ENCODE assay signal across 25 cellular contexts in genomic region chr1:210416049-210416448, GRCh38.
DNase-seq lines count a peak whose midpoint lies in the region; TF ChIP-seq lines count a peak whose summit lies in the region.
"Had no signal": no experiment of that assay in that cellular context is flagged by ENCODE, and none has a peak within 500 bp of the region (broad histone marks: within the 10 kb centered on the region; RNA-seq: fewer than 3 reads in every experiment).

No MANE protein-coding gene starts in this region.

- no peak overlapping the region for H3K14ac ChIP-seq in trophoblast cell (ENCODE audit: low read length)

- WGBS in endodermal cell (ENCODE audit: insufficient coverage in 1 of 2, insufficient read length in 1 of 2), 2 experiments, result 59 to 72% methylated on average over 4 to 6 of the region's 6 CpGs
- no CpG with 5 or more reads among the region's 6 CpGs for WGBS in trophoblast cell (ENCODE audit: extremely low coverage, insufficient coverage, insufficient read length)

- H3K27me3 Mint-ChIP-seq in endodermal cell (ENCODE audit: insufficient read depth) (no peaks in the 10 kb centered on the region), neural progenitor cell (ENCODE audit: insufficient read depth, low read depth) (no peaks in the 10 kb centered on the region)
- H3K27me3 Mint-ChIP-seq: naive thymus-derived CD8-positive, alpha-beta T cell; stimulated activated memory B cell treated with anti-CD40 and anti-IgM and Interleukin-4, amounts not matched to agents 10 μg/mL and 1 μg/mL and 100 μg/mL, for 72 hours had no signal

- H3K79me2 ChIP-seq in neural progenitor cell (ENCODE audit: low read depth), result no peaks in the 10 kb centered on the region
- no peaks in the 10 kb centered on the region for H3K79me2 ChIP-seq in trophoblast cell (ENCODE audit: control insufficient read depth, insufficient read depth, low read length, poor library complexity)

- no peak overlapping the region for H4K12ac ChIP-seq in trophoblast cell (ENCODE audit: low read depth, low read length)

- H3K4ac ChIP-seq in trophoblast cell (ENCODE audit: low read depth, low read length), result no peak overlapping the region

- H3K4me2 ChIP-seq in neural progenitor cell (no peak overlapping the region), trophoblast cell (ENCODE audit: low read length) (no peak overlapping the region)

- H2AK5ac ChIP-seq in trophoblast cell (ENCODE audit: low read length), result no peak overlapping the region

- no peaks in the 10 kb centered on the region for H4K20me1 ChIP-seq in neural progenitor cell (ENCODE audit: low read depth)

- H2AFZ ChIP-seq in neural progenitor cell (replicated peaks), result no peak overlapping the region
- no peak overlapping the region for H2AFZ ChIP-seq in trophoblast cell (ENCODE audit: insufficient read depth, low read length, poor library complexity)

- H3K4me1 ChIP-seq in endodermal cell (ENCODE audit: control insufficient read depth, insufficient read depth, low read length), result peaks cover 6% of the 10 kb centered on the region
- H3K4me1 ChIP-seq in neural progenitor cell, result peaks cover 5% of the 10 kb centered on the region
- H3K4me1 ChIP-seq in trophoblast cell (ENCODE audit: control insufficient read depth in 1 of 2, insufficient read depth in 2 of 2, low read length in 2 of 2), result no peaks in the 10 kb centered on the region
- H3K4me1 ChIP-seq: pancreas had no signal

- H3K27ac ChIP-seq in endodermal cell (ENCODE audit: low read depth, low read length), result no peak overlapping the region
- no peak overlapping the region for H3K27ac ChIP-seq in neural progenitor cell
- H3K27ac ChIP-seq in trophoblast cell (ENCODE audit: low read depth, low read length), result no peak overlapping the region
- H3K27ac ChIP-seq: pancreas, suprapubic skin had no signal

- no peaks in the 10 kb centered on the region for H3K27me3 ChIP-seq in endodermal cell (ENCODE audit: control insufficient read depth, insufficient read depth, low read length, poor library complexity, severe bottlenecking)
- no peaks in the 10 kb centered on the region for H3K27me3 ChIP-seq in neural progenitor cell
- no peaks in the 10 kb centered on the region for H3K27me3 ChIP-seq in trophoblast cell (ENCODE audit: insufficient read depth, low read length)
- H3K27me3 ChIP-seq: pancreas, suprapubic skin had no signal

- no peak overlapping the region for H3K18ac ChIP-seq in trophoblast cell (ENCODE audit: low read length)

- H3K9me3 Mint-ChIP-seq in endodermal cell (peaks cover 1% of the 10 kb centered on the region), neural progenitor cell (peaks cover 13% of the 10 kb centered on the region)
- H3K9me3 Mint-ChIP-seq: CD14-positive monocyte; naive thymus-derived CD8-positive, alpha-beta T cell; stimulated activated memory B cell treated with anti-CD40 and anti-IgM and Interleukin-4, amounts not matched to agents 10 μg/mL and 1 μg/mL and 100 μg/mL, for 72 hours had no signal

- H3K79me1 ChIP-seq in trophoblast cell (ENCODE audit: low read length), result no peaks in the 10 kb centered on the region

- H3K36me3 Mint-ChIP-seq in endodermal cell (ENCODE audit: low read depth) (peaks cover 11% of the 10 kb centered on the region), neural progenitor cell (peaks cover 16% of the 10 kb centered on the region)
- H3K36me3 Mint-ChIP-seq: CD14-positive monocyte; naive thymus-derived CD8-positive, alpha-beta T cell had no signal

- peak; percentile 49 for TF ChIP-seq CTCF in endodermal cell (conservative IDR thresholded peaks at IDR 0.05)
- TF ChIP-seq CTCF in neural progenitor cell (IDR thresholded peaks at IDR 0.05), result peak; percentile 16

- no peak overlapping the region for H3K4me3 Mint-ChIP-seq in endodermal cell
- H3K4me3 Mint-ChIP-seq in neural progenitor cell, result no peak overlapping the region
- H3K4me3 Mint-ChIP-seq: CD14-positive monocyte; naive thymus-derived CD8-positive, alpha-beta T cell; stimulated activated memory B cell treated with anti-CD40 and anti-IgM and Interleukin-4, amounts not matched to agents 10 μg/mL and 1 μg/mL and 100 μg/mL, for 72 hours had no signal

- H3K27ac Mint-ChIP-seq in endodermal cell (no peak overlapping the region), neural progenitor cell (no peak overlapping the region)
- H3K27ac Mint-ChIP-seq: stimulated activated memory B cell treated with anti-CD40 and anti-IgM and Interleukin-4, amounts not matched to agents 10 μg/mL and 1 μg/mL and 100 μg/mL, for 72 hours had no signal

- H2BK12ac ChIP-seq in trophoblast cell (ENCODE audit: low read length), result no peak overlapping the region

- H3K9me3 ChIP-seq in endodermal cell (ENCODE audit: control insufficient read depth, low read length) (peaks cover 19% of the 10 kb centered on the region), neural progenitor cell (ENCODE audit: low read depth) (no peaks in the 10 kb centered on the region), trophoblast cell (ENCODE audit: insufficient read depth, low read depth, low read length) (no peaks in the 10 kb centered on the region)
- H3K9me3 ChIP-seq: pancreas, suprapubic skin had no signal

- no peak overlapping the region for H2BK120ac ChIP-seq in trophoblast cell (ENCODE audit: insufficient read depth, low read length, poor library complexity)

- no peaks in the 10 kb centered on the region for H3K36me3 ChIP-seq in endodermal cell (ENCODE audit: control insufficient read depth, insufficient read depth, low read length)
- H3K36me3 ChIP-seq in neural progenitor cell, result no peaks in the 10 kb centered on the region
- H3K36me3 ChIP-seq in trophoblast cell (ENCODE audit: control insufficient read depth in 1 of 2, insufficient read depth in 2 of 2, low read length in 2 of 2), result no peaks in the 10 kb centered on the region
- H3K36me3 ChIP-seq: pancreas, suprapubic skin had no signal

- no peak overlapping the region for H3K9ac ChIP-seq in endodermal cell (ENCODE audit: extremely low read depth, low read length, poor library complexity, severe bottlenecking)
- no peak overlapping the region for H3K9ac ChIP-seq in neural progenitor cell
- H3K9ac ChIP-seq in trophoblast cell (ENCODE audit: low read length), result no peak overlapping the region

- H3K23ac ChIP-seq in trophoblast cell (ENCODE audit: low read length), result no peak overlapping the region

- peaks cover 16% of the 10 kb centered on the region for H3K4me1 Mint-ChIP-seq in endodermal cell
- peaks cover 33% of the 10 kb centered on the region for H3K4me1 Mint-ChIP-seq in neural progenitor cell
- H3K4me1 Mint-ChIP-seq: CD14-positive monocyte; naive thymus-derived CD8-positive, alpha-beta T cell; stimulated activated memory B cell treated with anti-CD40 and anti-IgM and Interleukin-4, amounts not matched to agents 10 μg/mL and 1 μg/mL and 100 μg/mL, for 72 hours had no signal

- H4K8ac ChIP-seq in trophoblast cell (ENCODE audit: low read depth, low read length), result no peak overlapping the region

- no peak overlapping the region for H3K4me3 ChIP-seq in endodermal cell (ENCODE audit: low read length)
- H3K4me3 ChIP-seq in neural progenitor cell, result no peak overlapping the region
- no peak overlapping the region for H3K4me3 ChIP-seq in trophoblast cell (ENCODE audit: low read depth, low read length)
- H3K4me3 ChIP-seq: pancreas, suprapubic skin had no signal

- H3F3A ChIP-seq in neural progenitor cell (ENCODE audit: low read depth), result no peaks in the 10 kb centered on the region

- H4K91ac ChIP-seq in trophoblast cell (ENCODE audit: low read depth, low read length), result no peak overlapping the region

- no peak overlapping the region for H2BK5ac ChIP-seq in trophoblast cell (ENCODE audit: low read depth, low read length, poor library complexity)

- DNase-seq in ELF-1 (ENCODE audit: low read depth, low spot score) (peak; percentile 14), LHCN-M2 (ENCODE audit: low read depth) (peak; percentile 21), endodermal cell (no peak), neural progenitor cell (ENCODE audit: low spot score) (no peak), GF-D8 (lab: John Stamatoyannopoulos, UW) (no peak), NCI-H1436 treated with DMSO at 0.1 percent for 48 hours (lab: John Stamatoyannopoulos, UW) (no peak), trophoblast cell (no peak), NCI-H2196 treated with DMSO at 0.1 percent for 48 hours (lab: John Stamatoyannopoulos, UW; ENCODE audit: unreplicated experiment) (no peak)
- DNase-seq: activated CD4-positive, alpha-beta T cell treated with anti-CD3 and anti-CD28 coated beads for 4 hours; activated effector memory CD4-positive, alpha-beta T cell treated with anti-CD3 and anti-CD28 coated beads, Interleukin-2, amount 50 U/mL, for 16 hours; cerebellar nuclear complex; GOT3; kidney; midbrain; naive thymus-derived CD8-positive, alpha-beta T cell; NCI-H1105 treated with DMSO at 0.1 percent for 48 hours; NCI-H2107; NCI-H510A treated with DMSO at 0.1 percent for 48 hours; pancreas; right cardiac atrium; Right ventricle myocardium superior; stimulated activated CD4-positive, alpha-beta T cell treated with anti-CD3 and anti-CD28 coated beads, Interleukin-4, amount 100 ng/mL, for 4 hours had no signal

Comparison
In these comparisons a context has a peak if more than half of its experiments do, and no peak if none do; other contexts are left out.
1. DNase-seq: peak in ELF-1 (single experiment) and LHCN-M2 (single experiment); none in endodermal cell (single experiment), neural progenitor cell (single experiment), GF-D8 (single experiment), NCI-H1436 treated with DMSO at 0.1 percent for 48 hours (single experiment), trophoblast cell (0 of 2) and NCI-H2196 treated with DMSO at 0.1 percent for 48 hours (single experiment).